In genomic region chr3:71931930-71932329, GRCh38 we compare ENCODE assay signal across 28 cellular contexts.
"Had no signal": no experiment of that assay in that cellular context is flagged by ENCODE, and none has a peak within 500 bp of the region (broad histone marks: within the 10 kb centered on the region; RNA-seq: fewer than 3 reads in every experiment).

No MANE protein-coding gene starts in this region.

- H3K27me3 ChIP-seq: adrenal gland, ascending aorta, brain microvascular endothelial cell, left lung, neutrophil, ovary, upper lobe of right lung had no signal

- DNase-seq: activated CD4-positive, alpha-beta T cell treated with anti-CD3 and anti-CD28 coated beads for 4 hours; activated CD4-positive, alpha-beta T cell treated with anti-CD3 and anti-CD28 coated beads, Interleukin-2, amount 50 U/mL, for 48 hours; activated CD4-positive, CD25-positive, alpha-beta regulatory T cell; activated CD8-positive, alpha-beta memory T cell treated with anti-CD3 and anti-CD28 coated beads, Interleukin-2, amount 50 U/mL, for 48 hours; activated naive CD4-positive, alpha-beta T cell; activated T-cell treated with anti-CD3 and anti-CD28 coated beads, Interleukin-2, amount 50 U/mL, for 4 hours; adrenal gland; brain microvascular endothelial cell; caudate nucleus; dermis blood vessel endothelial cell; effector CD8-positive, alpha-beta T cell; foreskin keratinocyte; kidney glomerular epithelial cell; left lung; ovary; spleen; stimulated activated CD4-positive, alpha-beta T cell treated with anti-CD3 and anti-CD28 coated beads, Interleukin-4, amount 100 ng/mL, for 1 hour; stimulated activated naive CD8-positive, alpha-beta T cell treated with anti-CD3 and anti-CD28 coated beads, Interleukin-15, Interleukin-2, amounts not matched to agents 100 U/mL and 50 U/mL, for 24 hours; T1000; upper lobe of right lung had no signal

- H3K4me1 ChIP-seq: adrenal gland, ascending aorta, foreskin keratinocyte, left lung, prostate gland, spleen, upper lobe of right lung had no signal

- H3K36me3 Mint-ChIP-seq: mesothelial cell of epicardium had no signal

- H3K27me3 Mint-ChIP-seq: activated naive CD8-positive, alpha-beta T cell had no signal

- H3K4me3 ChIP-seq: adrenal gland, ascending aorta, left lung, lung, ovary, prostate gland, spleen, upper lobe of right lung had no signal

- H3K27ac Mint-ChIP-seq: activated naive CD8-positive, alpha-beta T cell; activated T-helper 2 cell treated with anti-CD3 and anti-CD28 coated beads, Interferon-gamma antibody, Interleukin-2, Interleukin-4, amounts not matched to agents 10 μg/mL and 5 μg/mL and 100 μg/mL, durations not matched to agents 14 hours and 24 hours and 36 hours; mesothelial cell of epicardium; nephron had no signal

- H3K9me3 Mint-ChIP-seq: activated T-cell treated with anti-CD3 and anti-CD28 coated beads, Interleukin-2, amount 50 U/mL, for 4 hours; activated T-helper 2 cell treated with anti-CD3 and anti-CD28 coated beads, Interferon-gamma antibody, Interleukin-2, Interleukin-4, amounts not matched to agents 10 μg/mL and 5 μg/mL and 100 μg/mL, durations not matched to agents 14 hours and 24 hours and 36 hours; mesothelial cell of epicardium; nephron had no signal

- H3K4me3 Mint-ChIP-seq: activated naive CD8-positive, alpha-beta T cell; activated T-cell treated with anti-CD3 and anti-CD28 coated beads, Interleukin-2, amount 50 U/mL, for 4 hours; mesothelial cell of epicardium; nephron had no signal

- H3K27ac ChIP-seq: adrenal gland, ascending aorta, brain microvascular endothelial cell, foreskin keratinocyte, left lung, neutrophil, ovary, prostate gland, spleen, upper lobe of right lung had no signal

- H3K36me3 ChIP-seq: adrenal gland, ascending aorta, brain microvascular endothelial cell, left lung, neutrophil, ovary, prostate gland, spleen, upper lobe of right lung had no signal

- H3K9me3 ChIP-seq: adrenal gland, ascending aorta, left lung, neutrophil, ovary, prostate gland, spleen, upper lobe of right lung had no signal

- ATAC-seq: activated T-cell treated with anti-CD3 and anti-CD28 coated beads, Interleukin-2, amount 50 U/mL, for 4 hours; foreskin keratinocyte; left lung; stimulated activated naive CD8-positive, alpha-beta T cell treated with anti-CD3 and anti-CD28 coated beads, Interleukin-15, Interleukin-2, amounts not matched to agents 100 U/mL and 50 U/mL, for 24 hours; upper lobe of right lung had no signal
